Comparison of ENCODE assay signal across 18 cellular contexts in genomic region chr4:183201331-183201730, GRCh38.
DNase-seq lines count a peak whose midpoint lies in the region; ATAC-seq and TF ChIP-seq lines count a peak whose summit lies in the region.
"Had no signal": no experiment of that assay in that cellular context is flagged by ENCODE, and none has a peak within 500 bp of the region (broad histone marks: within the 10 kb centered on the region; RNA-seq: fewer than 3 reads in every experiment).

No MANE protein-coding gene starts in this region.

- H3F3A ChIP-seq in SK-N-SH (replicated peaks; ENCODE audit: insufficient read depth): no peaks in the 10 kb centered on the region

- H3K36me3 ChIP-seq in A673 (ENCODE audit: insufficient read depth, low read length, poor library complexity, severe bottlenecking) (no peaks in the 10 kb centered on the region), HCT116 (ENCODE audit: control insufficient read depth in 1 of 2, insufficient read depth in 2 of 2, low read length in 2 of 2) (no peaks in the 10 kb centered on the region), brain microvascular endothelial cell (replicated peaks) (no peaks in the 10 kb centered on the region), SK-N-SH (replicated peaks in 1 of 2; ENCODE audit: control insufficient read depth in 1 of 2, insufficient read depth in 2 of 2, low read length in 1 of 2) (peaks cover 0 to 38% of the 10 kb centered on the region in 2 experiments)
- H3K36me3 ChIP-seq: SJCRH30, stomach had no signal

- peak; percentile 38; the same call in 1 of the 2 replicates for ATAC-seq in HCT116
- peak; percentile 81 for ATAC-seq in foreskin keratinocyte
- no peak for ATAC-seq in left colon
- ATAC-seq: CD8-positive, alpha-beta T cell had no signal

- BruUV-seq in A673 (replicated peaks; lab: Mats Ljungman, UMichigan) (no TSS peak), HCT116 (replicated peaks; lab: Mats Ljungman, UMichigan) (no TSS peak)

- CTCF ChIA-PET in A673 (lab: Charles Lee) (interaction anchor here (0.7 kb wide), 1 partner anchor 126 kb away, joined by 3 read pairs; no protein-coding TSS in a partner anchor), HCT116 (lab: Charles Lee) (no interaction called here), SK-N-SH (lab: Yijun Ruan, JAX) (interaction anchor here (1.3 kb wide), 1 partner anchor 48 kb away, joined by 3 read pairs; no protein-coding TSS in a partner anchor), HEK293T (lab: Yijun Ruan, JAX) (no interaction called here)

- in situ Hi-C loops in brain microvascular endothelial cell (cut with HindIII; ENCODE audit: low pct_ligation_motif_present, low sequenced_read_pairs): no loop called here

- H4K20me1 ChIP-seq in HCT116 (ENCODE audit: insufficient read depth): no peaks in the 10 kb centered on the region
- no peaks in the 10 kb centered on the region for H4K20me1 ChIP-seq in SK-N-SH (ENCODE audit: insufficient read depth)

- no peak for DNase-seq in A673 (ENCODE audit: low spot score)
- no peak for DNase-seq in HCT116 (ENCODE audit: low read depth, low spot score)
- peak; percentile 77 for DNase-seq in brain microvascular endothelial cell
- DNase-seq in foreskin keratinocyte: peak; percentile 50 to 77
- no peak for DNase-seq in SK-N-SH
- no peak for DNase-seq in activated gamma-delta T cell (lab: John Stamatoyannopoulos, UW)
- DNase-seq in HEK293T (ENCODE audit: extremely low spot score): no peak
- no peak for DNase-seq in left colon
- DNase-seq: activated CD4-positive, alpha-beta T cell treated with anti-CD3 and anti-CD28 coated beads for 1 hour; body of pancreas; CD8-positive, alpha-beta T cell; Kasumi-1; NCI-H1694; NCI-H446 treated with DMSO at 0.1 percent for 48 hours; SJCRH30; stomach; T1000 had no signal

- no peak overlapping the region for H3K4me3 ChIP-seq in A673 (ENCODE audit: low read depth, low read length, poor library complexity, severe bottlenecking)
- H3K4me3 ChIP-seq in HCT116 (replicated peaks in 1 of 2; ENCODE audit: low read depth in 1 of 2, low read length in 2 of 2): no peak overlapping the region
- no peak overlapping the region for H3K4me3 ChIP-seq in brain microvascular endothelial cell (ENCODE audit: low read depth, low read length)
- no peak overlapping the region for H3K4me3 ChIP-seq in SK-N-SH (ENCODE audit: low read depth in 2 of 2, low read length in 1 of 2)
- H3K4me3 ChIP-seq: body of pancreas, lung, SJCRH30, stomach had no signal

- peak overlapping the region; percentile 15 for H3K27ac ChIP-seq in A673 (ENCODE audit: low read depth, low read length, poor library complexity, severe bottlenecking)
- no peak overlapping the region for H3K27ac ChIP-seq in HCT116 (ENCODE audit: low read depth, low read length)
- H3K27ac ChIP-seq in brain microvascular endothelial cell: peak overlapping the region; percentile 42
- H3K27ac ChIP-seq in foreskin keratinocyte: no peak overlapping the region
- peak overlapping the region in 1 of 2 experiments; percentile 52; a peak in 2 of 4 replicates for H3K27ac ChIP-seq in SK-N-SH (ENCODE audit: low read depth in 2 of 2, low read length in 1 of 2)
- H3K27ac ChIP-seq: SJCRH30 had no signal

- TF ChIP-seq RAD21 in HCT116 (IDR thresholded peaks at IDR 0.05; ENCODE audit: low read depth) (no peak), SK-N-SH (IDR thresholded peaks at IDR 0.05; ENCODE audit: low read length) (no peak)

- WGBS in SK-N-SH (ENCODE audit: low lambda C conversion rate): 95% methylated on average over 4 of the region's 4 CpGs

- H3K4me2 ChIP-seq in HCT116 (ENCODE audit: low read length) (no peak overlapping the region), SK-N-SH (no peak overlapping the region)

- intact Hi-C loops in A673 (cut with micrococcal nuclease; ENCODE audit: unreplicated experiment) (no loop called here), HCT116 (cut with micrococcal nuclease) (no loop called here), left colon (cut with DNase I, micrococcal nuclease) (no loop called here)

- no peaks in the 10 kb centered on the region for H3K27me3 ChIP-seq in A673 (replicated peaks; ENCODE audit: insufficient read depth, low read depth, low read length, poor library complexity)
- H3K27me3 ChIP-seq in HCT116 (ENCODE audit: insufficient read depth, low read length): no peaks in the 10 kb centered on the region
- H3K27me3 ChIP-seq in brain microvascular endothelial cell (replicated peaks): no peaks in the 10 kb centered on the region
- H3K27me3 ChIP-seq in foreskin keratinocyte: no peaks in the 10 kb centered on the region
- H3K27me3 ChIP-seq in SK-N-SH (ENCODE audit: insufficient read depth): no peaks in the 10 kb centered on the region
- H3K27me3 ChIP-seq: body of pancreas, SJCRH30, stomach had no signal

- H3K9me2 ChIP-seq in HCT116 (ENCODE audit: insufficient read depth): no peaks in the 10 kb centered on the region
- no peaks in the 10 kb centered on the region for H3K9me2 ChIP-seq in SK-N-SH

- H3K4me1 ChIP-seq in A673 (ENCODE audit: insufficient read depth, low read length, poor library complexity, severe bottlenecking) (peaks cover 22% of the 10 kb centered on the region), HCT116 (ENCODE audit: control insufficient read depth in 1 of 2, insufficient read depth in 2 of 2, low read length in 2 of 2) (peaks cover 10 to 19% of the 10 kb centered on the region in 2 experiments; a peak in 3 of 4 replicates), foreskin keratinocyte (peaks cover 21% of the 10 kb centered on the region), SK-N-SH (ENCODE audit: control insufficient read depth in 1 of 2, insufficient read depth in 2 of 2, low read depth in 1 of 2, low read length in 1 of 2) (peaks cover 0 to 9% of the 10 kb centered on the region in 2 experiments; a peak in 3 of 4 replicates)

- POLR2A ChIA-PET in A673 (lab: Charles Lee; ENCODE audit: low non-redundant PET): no interaction called here
- POLR2A ChIA-PET in HCT116 (lab: Charles Lee): no interaction called here
- POLR2A ChIA-PET in SK-N-SH (lab: Yijun Ruan, JAX): no interaction called here
- POLR2A ChIA-PET in HEK293T (lab: Yijun Ruan, JAX): no interaction called here

- H3K79me2 ChIP-seq in HCT116 (ENCODE audit: insufficient read depth, low read length): peaks cover 42% of the 10 kb centered on the region
- peaks cover 46% of the 10 kb centered on the region; the same call in 1 of the 2 replicates for H3K79me2 ChIP-seq in SK-N-SH (ENCODE audit: insufficient read depth)

- RAD21 ChIA-PET in HCT116 (lab: Charles Lee; ENCODE audit: low non-redundant PET in 1 of 2, low total read pairs in 2 of 2, uncharacterized antibody in 2 of 2, unreplicated experiment in 2 of 2): no interaction called here

- TF ChIP-seq POLR2A in HCT116 (IDR thresholded peaks at IDR 0.05; ENCODE audit: borderline replicate concordance, extremely low read depth, insufficient read depth, insufficient read length): no peak

- TF ChIP-seq CTCF in A673 (conservative IDR thresholded peaks at IDR 0.05; ENCODE audit: low read depth, low read length) (no peak), HCT116 (IDR thresholded peaks at IDR 0.05 in 2 of 3, conservative IDR thresholded peaks at IDR 0.05 in 1 of 3; ENCODE audit: borderline replicate concordance in 1 of 3, insufficient read depth in 1 of 3, low read depth in 2 of 3, low read length in 2 of 3) (no peak), brain microvascular endothelial cell (IDR thresholded peaks at IDR 0.05; ENCODE audit: low read depth, low read length, missing control alignments) (no peak), foreskin keratinocyte (conservative IDR thresholded peaks at IDR 0.05) (no peak), SK-N-SH (IDR thresholded peaks at IDR 0.05) (no peak)

- no peak for TF ChIP-seq EP300 in SK-N-SH (IDR thresholded peaks at IDR 0.05; ENCODE audit: borderline replicate concordance in 1 of 2, low read depth in 1 of 2, low read length in 1 of 2)

- H3K9ac ChIP-seq in HCT116 (ENCODE audit: low read length): no peak overlapping the region
- no peak overlapping the region for H3K9ac ChIP-seq in SK-N-SH

- H2AFZ ChIP-seq in HCT116 (ENCODE audit: low read depth, low read length, poor library complexity, severe bottlenecking): no peak overlapping the region
- no peak overlapping the region for H2AFZ ChIP-seq in SK-N-SH (ENCODE audit: low read depth)

- H3K9me3 ChIP-seq in A673 (ENCODE audit: low read depth, low read length, poor library complexity, severe bottlenecking) (no peaks in the 10 kb centered on the region), HCT116 (ENCODE audit: control insufficient read depth in 1 of 2, insufficient read depth in 1 of 2, low read depth in 1 of 2, low read length in 2 of 2) (no peaks in the 10 kb centered on the region), SK-N-SH (no peaks in the 10 kb centered on the region)
- H3K9me3 ChIP-seq: body of pancreas, SJCRH30, stomach had no signal

TF ChIP-seq in HCT116, 20 proteins besides CTCF, POLR2A, EP300 and RAD21 (continues in another document):
- TF ChIP-seq TCF7L2 (IDR thresholded peaks at IDR 0.05; ENCODE audit: borderline replicate concordance, extremely low read depth, insufficient read depth, insufficient read length) (no peak), YY1 (IDR thresholded peaks at IDR 0.05; ENCODE audit: extremely low read depth, insufficient replicate concordance, low read depth, low read length) (no peak)

TF ChIP-seq in SK-N-SH, 30 proteins besides CTCF, POLR2A, EP300 and RAD21 (continues in another document):
- no peak for TF ChIP-seq TCF12 (IDR thresholded peaks at IDR 0.05)
- no peak for TF ChIP-seq RCOR1 (IDR thresholded peaks at IDR 0.05; ENCODE audit: low read length)
- TF ChIP-seq GATA2 (CRISPR knock-in tag; IDR thresholded peaks at IDR 0.05): no peak
- no peak for TF ChIP-seq MXI1 (IDR thresholded peaks at IDR 0.05; ENCODE audit: low read depth, low read length)

TF ChIP-seq in HEK293T, 16 proteins besides CTCF, POLR2A, EP300 and RAD21 (continues in another document):
- no peak for TF ChIP-seq SUZ12 (IDR thresholded peaks at IDR 0.05)
- TF ChIP-seq ARNT (IDR thresholded peaks at IDR 0.05): no peak
- no peak for TF ChIP-seq FOXM1 (IDR thresholded peaks at IDR 0.05; ENCODE audit: borderline replicate concordance)
- no peak for TF ChIP-seq CTBP1 (IDR thresholded peaks at IDR 0.05; ENCODE audit: borderline replicate concordance)
- TF ChIP-seq BHLHE40 (IDR thresholded peaks at IDR 0.05; ENCODE audit: borderline replicate concordance): no peak
- TF ChIP-seq SP1 (IDR thresholded peaks at IDR 0.05): no peak
- TF ChIP-seq LEF1 (IDR thresholded peaks at IDR 0.05; ENCODE audit: borderline replicate concordance): no peak
- TF ChIP-seq PKNOX1 (IDR thresholded peaks at IDR 0.05): no peak
- no peak for TF ChIP-seq FOXA1 (IDR thresholded peaks at IDR 0.05)
- no peak for TF ChIP-seq L3MBTL2 (conservative IDR thresholded peaks at IDR 0.05)
- no peak for TF ChIP-seq FOXK2 (IDR thresholded peaks at IDR 0.05)

Comparison
In these comparisons a context has a peak if more than half of its experiments do, and no peak if none do; other contexts are left out.
1. DNase-seq: peak in brain microvascular endothelial cell (single experiment) and foreskin keratinocyte (2 of 2); none in A673 (single experiment), HCT116 (single experiment), SK-N-SH (single experiment), activated gamma-delta T cell (single experiment), HEK293T (single experiment) and left colon (0 of 2).
2. H3K27ac ChIP-seq: peak in A673 (single experiment) and brain microvascular endothelial cell (single experiment); none in HCT116 (single experiment) and foreskin keratinocyte (single experiment).
3. CTCF ChIA-PET loops: an anchor here in A673 (0.7 kb wide) and SK-N-SH (1.3 kb wide); none called in HCT116 and HEK293T.